15 cellular contexts compared by ENCODE assay signal in genomic region chr11:82988936-82989627, GRCh38.
A peak's percentile ranks its signal among the peaks of the same experiment; 100 is the strongest.
DNase-seq lines count a peak whose midpoint lies in the region; ATAC-seq and TF ChIP-seq lines count a peak whose summit lies in the region.
"Had no signal": no experiment of that assay in that cellular context is flagged by ENCODE, and none has a peak within 500 bp of the region (broad histone marks: within the 10 kb centered on the region; RNA-seq: fewer than 3 reads in every experiment).

No MANE protein-coding gene starts in this region.

- TF ChIP-seq CTCF in nephron progenitor cell (IDR thresholded peaks at IDR 0.05): no peak

- POLR2A ChIA-PET in HEK293T (lab: Yijun Ruan, JAX): no interaction called here

- peaks cover 19% of the 10 kb centered on the region for H3K4me1 Mint-ChIP-seq in nephron progenitor cell

- no peak for ATAC-seq in HG03139 (IDR thresholded peaks at IDR 0.05; ENCODE audit: unreplicated experiment)

- H3K9me3 Mint-ChIP-seq in nephron progenitor cell: no peaks in the 10 kb centered on the region

- CTCF ChIA-PET in HEK293T (lab: Yijun Ruan, JAX): interaction anchor here (0.5 kb wide), 1 partner anchor 96 kb away, joined by 4 read pairs; no protein-coding TSS in a partner anchor

- no peak overlapping the region for H3K4me3 Mint-ChIP-seq in nephron progenitor cell
- H3K4me3 Mint-ChIP-seq: stimulated activated naive B cell treated with anti-CD40 and anti-IgM and Interleukin-4, amounts not matched to agents 10 μg/mL and 1 μg/mL and 100 μg/mL, for 72 hours had no signal

- DNase-seq in COLO668 (lab: John Stamatoyannopoulos, UW; ENCODE audit: unreplicated experiment) (peak; percentile 61), NCI-H69 (lab: John Stamatoyannopoulos, UW) (peak; percentile 95), dermis blood vessel endothelial cell (peak; percentile 24), nephron progenitor cell (peak; percentile 10), NCI-H1436 (lab: John Stamatoyannopoulos, UW) (no peak), GOT3 (lab: John Stamatoyannopoulos, UW) (no peak), HEK293T (ENCODE audit: extremely low spot score) (no peak)
- DNase-seq: activated CD4-positive, alpha-beta T cell treated with anti-CD3 and anti-CD28 coated beads for 4 hours; EL; NCI-H1092 treated with DMSO at 0.1 percent for 48 hours; NK-92 treated with Interleukin-12 subunit alpha and Interleukin-12 subunit beta, amount 100 ng/mL, for 24 hours; stimulated activated CD4-positive, alpha-beta T cell treated with anti-CD3 and anti-CD28 coated beads, Interleukin-2, amount 100 ng/mL, for 48 hours; stimulated activated naive B cell treated with anti-CD40 and anti-IgM and Interleukin-4, amounts not matched to agents 10 μg/mL and 1 μg/mL and 100 μg/mL, for 72 hours; SW 1271 had no signal

- H3K27me3 Mint-ChIP-seq in nephron progenitor cell (ENCODE audit: low read depth, poor library complexity): no peaks in the 10 kb centered on the region
- H3K27me3 Mint-ChIP-seq: stimulated activated naive B cell treated with anti-CD40 and anti-IgM and Interleukin-4, amounts not matched to agents 10 μg/mL and 1 μg/mL and 100 μg/mL, for 72 hours had no signal

- H3K36me3 Mint-ChIP-seq in nephron progenitor cell (ENCODE audit: low read depth): peaks cover 7% of the 10 kb centered on the region

- no peak overlapping the region for H3K27ac Mint-ChIP-seq in nephron progenitor cell

TF ChIP-seq in HEK293T, 16 proteins besides CTCF, POLR2A, EP300 and RAD21:
- TF ChIP-seq NFRKB (IDR thresholded peaks at IDR 0.05) (no peak), LEF1 (IDR thresholded peaks at IDR 0.05; ENCODE audit: borderline replicate concordance) (no peak), ELF4 (IDR thresholded peaks at IDR 0.05) (no peak), FOXM1 (IDR thresholded peaks at IDR 0.05; ENCODE audit: borderline replicate concordance) (no peak)

Comparison
In these comparisons a context has a peak if more than half of its experiments do, and no peak if none do; other contexts are left out.
1. DNase-seq: peak in COLO668 (single experiment), NCI-H69 (single experiment), dermis blood vessel endothelial cell (single experiment) and nephron progenitor cell (single experiment); none in NCI-H1436 (single experiment), GOT3 (single experiment) and HEK293T (single experiment).